ENCODE assay signal across 8 cellular contexts in the genomic region with DNA sequence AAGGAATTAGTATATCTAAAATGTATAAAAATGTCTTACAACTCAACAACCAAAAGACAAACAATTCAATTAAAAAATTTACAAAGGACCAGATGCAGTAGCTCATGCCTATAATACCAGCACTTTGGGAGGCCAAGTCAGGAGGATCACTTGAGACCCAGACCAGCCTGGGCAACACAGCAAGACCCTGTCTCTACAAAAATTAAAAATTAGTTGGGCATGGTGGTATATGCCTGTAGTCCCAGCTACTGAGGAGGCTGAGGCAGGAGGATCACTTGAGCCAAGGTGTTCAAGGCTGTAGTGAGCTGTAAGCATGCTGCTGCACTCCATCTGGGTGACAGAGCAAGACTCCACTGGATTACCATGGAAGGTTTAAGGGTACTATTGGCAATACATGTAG.
"Had no signal": no experiment of that assay in that cellular context is flagged by ENCODE, and none has a peak within 500 bp of the region (broad histone marks: within the 10 kb centered on the region; RNA-seq: fewer than 3 reads in every experiment).

No MANE protein-coding gene starts in this region.

- H3K9me3 ChIP-seq: HAP-1 had no signal

- H3K4me1 ChIP-seq: HAP-1 had no signal

- H3K27ac ChIP-seq: GM23248, KMS-11 had no signal

- H3K9ac ChIP-seq: GM23248, KMS-11 had no signal

- ATAC-seq: HCT116 had no signal

- FAIRE-seq: HTR-8/SVneo had no signal

- H3K4me3 ChIP-seq: GM23248, HAP-1 had no signal

- DNase-seq: GM23248, GOT3, H7, KBM-7 had no signal

- H3K36me3 ChIP-seq: HAP-1 had no signal

- H2AFZ ChIP-seq: GM23248 had no signal

- H3K4me2 ChIP-seq: KMS-11 had no signal
